Comparison of ENCODE assay signal across 34 cellular contexts in genomic region chr3:118204052-118204451, GRCh38.
"Had no signal": no experiment of that assay in that cellular context is flagged by ENCODE, and none has a peak within 500 bp of the region (broad histone marks: within the 10 kb centered on the region; RNA-seq: fewer than 3 reads in every experiment).

No MANE protein-coding gene starts in this region.

- H3K4me3 ChIP-seq: MG63 had no signal

- DNase-seq: Karpas-422, Kasumi-1, MG63, MM.1S, MV-4-11, NCI-H1048, NCI-H1092, NCI-H1092 treated with DMSO at 0.1 percent for 48 hours, NCI-H1105, NCI-H1105 treated with DMSO at 0.1 percent for 48 hours, NCI-H1417, NCI-H1417 treated with DMSO at 0.1 percent for 48 hours, NCI-H1436, NCI-H1436 treated with DMSO at 0.1 percent for 48 hours, NCI-H146, NCI-H1694, NCI-H1694 treated with DMSO at 0.1 percent for 48 hours, NCI-H187, NCI-H187 treated with DMSO at 0.1 percent for 48 hours, NCI-H1930, NCI-H2029, NCI-H2029 treated with DMSO at 0.1 percent for 48 hours, NCI-H2081, NCI-H2081 treated with DMSO at 0.1 percent for 48 hours, NCI-H2107, NCI-H2171, NCI-H2171 treated with DMSO at 0.1 percent for 48 hours, NCI-H2227 treated with DMSO at 0.1 percent for 48 hours, NCI-H226, NCI-H345, NCI-H446, NCI-H446 treated with DMSO at 0.1 percent for 48 hours, NCI-H510A, NCI-H510A treated with DMSO at 0.1 percent for 48 hours had no signal

- H3K36me3 ChIP-seq: MG63 had no signal

- H3K27me3 ChIP-seq: MG63 had no signal
